In the genomic region with DNA sequence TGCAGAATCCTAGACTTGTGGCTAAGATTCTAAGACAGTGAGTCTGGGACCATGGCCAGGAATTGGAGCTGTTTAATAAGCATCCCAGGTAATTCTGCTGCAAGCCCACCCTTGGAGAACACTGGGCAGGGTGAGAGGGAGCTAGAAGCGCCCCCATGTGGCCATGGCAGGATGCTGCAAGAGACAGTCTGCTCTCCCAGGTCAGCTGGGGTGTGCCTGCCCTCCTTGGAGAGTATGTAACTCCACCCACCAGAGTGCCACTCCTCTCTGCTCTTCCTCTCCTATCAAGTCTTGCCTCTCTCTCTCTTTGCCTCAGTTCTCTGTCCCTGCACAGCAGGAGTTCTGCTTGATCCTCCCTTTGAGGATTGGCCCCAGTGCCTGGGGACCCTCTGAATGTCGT, we compare ENCODE assay signal across 8 cellular contexts. TPM values are rescaled to one million over a fixed set of nuclear protein-coding genes. Genes with fewer than 3 reads are reported as not detected.
DNase-seq lines count a peak whose midpoint lies in the region; ATAC-seq, FAIRE-seq and TF ChIP-seq lines count a peak whose summit lies in the region.

No MANE protein-coding gene starts in this region.

- POLR2A ChIA-PET in GM10248 (lab: Yijun Ruan, JAX): no interaction called here

- H3K27ac ChIP-seq in astrocyte (ENCODE audit: low read depth, low read length): no peak overlapping the region
- no peak overlapping the region for H3K27ac ChIP-seq in stomach

- peak; percentile 73 for DNase-seq in GM10248 (ENCODE audit: extremely low spot score)
- peak; percentile 18 for DNase-seq in HuH-7.5 (ENCODE audit: low spot score)
- DNase-seq in astrocyte (ENCODE audit: low read depth): no peak
- no peak for DNase-seq in mesothelial cell of epicardium (ENCODE audit: low spot score in 2 of 2, unreplicated experiment in 2 of 2)
- no peak for DNase-seq in stomach
- DNase-seq in NCI-H146 treated with DMSO at 0.1 percent for 48 hours (lab: John Stamatoyannopoulos, UW; ENCODE audit: unreplicated experiment): no peak
- no peak for DNase-seq in inferior parietal cortex (ENCODE audit: extremely low spot score)

- H3K4me1 ChIP-seq in astrocyte (ENCODE audit: insufficient read depth, low read length): no peaks in the 10 kb centered on the region
- H3K4me1 ChIP-seq in stomach: no peaks in the 10 kb centered on the region

- no peak overlapping the region for H3K4me3 ChIP-seq in astrocyte (ENCODE audit: insufficient read depth, low read depth, low read length)
- H3K4me3 ChIP-seq in stomach: no peak overlapping the region

- peaks cover 25% of the 10 kb centered on the region for H3K27me3 Mint-ChIP-seq in astrocyte (ENCODE audit: low read depth, unreplicated experiment)
- H3K27me3 Mint-ChIP-seq in mesothelial cell of epicardium (ENCODE audit: low read depth): peaks cover 19% of the 10 kb centered on the region

- H2AFZ ChIP-seq in astrocyte (ENCODE audit: low read depth, low read length): no peak overlapping the region

- intact Hi-C loops in stomach (cut with DNase I; ENCODE audit: low total_unique reads): no loop called here

- H3K4me1 Mint-ChIP-seq in astrocyte (ENCODE audit: low read depth, unreplicated experiment) (no peaks in the 10 kb centered on the region), mesothelial cell of epicardium (no peaks in the 10 kb centered on the region)

- no peak overlapping the region for H3K4me2 ChIP-seq in astrocyte (ENCODE audit: low read length)

- 12 to 29% (median 22%) methylated on average over 2 of the region's 2 CpGs for WGBS in stomach, 5 donors

- H3K36me3 Mint-ChIP-seq in astrocyte (ENCODE audit: low read depth, unreplicated experiment) (no peaks in the 10 kb centered on the region), mesothelial cell of epicardium (no peaks in the 10 kb centered on the region)

- CTCF ChIA-PET in GM10248 (lab: Yijun Ruan, JAX): interaction anchor here (1.0 to 2.0 kb wide), 7 partner anchors 8 to 162 kb away, joined by 3 to 6 read pairs (median 3); no protein-coding TSS in a partner anchor

- peak; percentile 43 for TF ChIP-seq CTCF in GM10248 (IDR thresholded peaks at IDR 0.05; ENCODE audit: control extremely low read depth, extremely low read depth, low read depth, missing control alignments)
- TF ChIP-seq CTCF in astrocyte (IDR thresholded peaks at IDR 0.05; ENCODE audit: insufficient read depth, low read depth, low read length): peak; percentile 20
- peak; percentile 54 for TF ChIP-seq CTCF in mesothelial cell of epicardium (IDR thresholded peaks at IDR 0.05; ENCODE audit: unreplicated experiment)
- peak in 2 of 7 experiments; percentile 24 to 26 for TF ChIP-seq CTCF in stomach (IDR thresholded peaks at IDR 0.05)

- TF ChIP-seq POLR2A in stomach (IDR thresholded peaks at IDR 0.05): no peak

- peaks cover 4% of the 10 kb centered on the region for H3K9me3 Mint-ChIP-seq in astrocyte (ENCODE audit: unreplicated experiment)
- H3K9me3 Mint-ChIP-seq in mesothelial cell of epicardium: no peaks in the 10 kb centered on the region

- H3K36me3 ChIP-seq in astrocyte (ENCODE audit: insufficient read depth, low read length) (no peaks in the 10 kb centered on the region), stomach (no peaks in the 10 kb centered on the region)

- no peaks in the 10 kb centered on the region for H3K79me2 ChIP-seq in astrocyte (ENCODE audit: insufficient read depth, low read length)

- H3K9ac ChIP-seq in astrocyte (ENCODE audit: low read length): no peak overlapping the region

- H3K27me3 ChIP-seq in astrocyte (ENCODE audit: insufficient read depth, low read length) (peaks cover 2% of the 10 kb centered on the region), stomach (peaks cover 0 to 1% (median 0%) of the 10 kb centered on the region in 3 donors)

- no peak for TF ChIP-seq EP300 in stomach (IDR thresholded peaks at IDR 0.05)

- no peak for FAIRE-seq in astrocyte (lab: Jason Lieb, UNC)

- H3K9me3 ChIP-seq in astrocyte (ENCODE audit: insufficient read depth, low read depth, low read length) (no peaks in the 10 kb centered on the region), stomach (peaks cover 0 to 3% (median 0%) of the 10 kb centered on the region in 4 donors)

- H3K27ac Mint-ChIP-seq in astrocyte (ENCODE audit: unreplicated experiment) (no peak overlapping the region), mesothelial cell of epicardium (no peak overlapping the region)

- H4K20me1 ChIP-seq in astrocyte (ENCODE audit: insufficient read depth, low read length): no peaks in the 10 kb centered on the region

- H3K4me3 Mint-ChIP-seq in astrocyte (ENCODE audit: unreplicated experiment): no peak overlapping the region
- H3K4me3 Mint-ChIP-seq in mesothelial cell of epicardium: no peak overlapping the region

- ATAC-seq in GM21447 (IDR thresholded peaks at IDR 0.05; ENCODE audit: unreplicated experiment): no peak

RNA-seq across cellular contexts. Expression of gene RCVRN, which starts 14.9 kb away (rescaled TPM):
- total RNA-seq in astrocyte: not detected in 2 replicates
- total RNA-seq in mesothelial cell of epicardium: 1.2 to 1.8 TPM (median 1.3 TPM) in 3 replicates
- total RNA-seq in stomach: under 1 TPM in 1 of 5 donors, not detected in 4; 0.18 TPM
- polyA plus RNA-seq in stomach: under 1 TPM in 1 of 3 donors, not detected in 2; 0.75 TPM

Comparison
In these comparisons a context has a peak if more than half of its experiments do, and no peak if none do; other contexts are left out.
1. DNase-seq: peak in GM10248 (single experiment) and HuH-7.5 (single experiment); none in astrocyte (single experiment), mesothelial cell of epicardium (0 of 2), stomach (single experiment), NCI-H146 treated with DMSO at 0.1 percent for 48 hours (single experiment) and inferior parietal cortex (single experiment).